12 cellular contexts compared by ENCODE assay signal in genomic region chr1:190474587-190475305, GRCh38. TPM values are rescaled to one million over a fixed set of nuclear protein-coding genes. Genes with fewer than 3 reads are reported as not detected.
DNase-seq lines count a peak whose midpoint lies in the region; ATAC-seq and TF ChIP-seq lines count a peak whose summit lies in the region.
"Had no signal": no experiment of that assay in that cellular context is flagged by ENCODE, and none has a peak within 500 bp of the region (broad histone marks: within the 10 kb centered on the region; RNA-seq: fewer than 3 reads in every experiment).

No MANE protein-coding gene starts in this region.

- H3K27ac ChIP-seq in left ventricle myocardium inferior (replicated peaks) (no peak overlapping the region), fibroblast of lung (ENCODE audit: insufficient read depth, low read length) (no peak overlapping the region), muscle layer of duodenum (ENCODE audit: low read length) (no peak overlapping the region), urinary bladder (ENCODE audit: low read depth) (no peak overlapping the region), mammary epithelial cell (ENCODE audit: insufficient read depth, low read depth, low read length) (no peak overlapping the region)
- H3K27ac ChIP-seq: SJCRH30, uterus had no signal

- BruUV-seq in mammary epithelial cell (replicated peaks; lab: Mats Ljungman, UMichigan) = no TSS peak

- in situ Hi-C loops in mammary epithelial cell (cut with MboI; ENCODE audit: low sequenced_read_pairs in 2 of 2) = no loop called here

- H4K20me1 ChIP-seq in fibroblast of lung (ENCODE audit: control insufficient read depth, extremely low read depth, insufficient read depth, low read length) (no peaks in the 10 kb centered on the region), mammary epithelial cell (ENCODE audit: insufficient read depth, low read length) (no peaks in the 10 kb centered on the region)

- CTCF ChIA-PET in mammary epithelial cell (lab: Charles Lee; ENCODE audit: low non-redundant PET) = no interaction called here

- H3K9me3 ChIP-seq in left ventricle myocardium inferior (replicated peaks) (no peaks in the 10 kb centered on the region), fibroblast of lung (ENCODE audit: control insufficient read depth, insufficient read depth, low read depth, low read length) (no peaks in the 10 kb centered on the region), muscle layer of duodenum (ENCODE audit: control insufficient read depth in 1 of 2, low read length in 2 of 2) (no peaks in the 10 kb centered on the region), mammary epithelial cell (replicated peaks; ENCODE audit: insufficient read depth, low read length) (no peaks in the 10 kb centered on the region)
- H3K9me3 ChIP-seq: SJCRH30, uterus had no signal

- TF ChIP-seq CTCF in left ventricle myocardium inferior (IDR thresholded peaks at IDR 0.05; ENCODE audit: borderline replicate concordance) (no peak), fibroblast of lung (conservative IDR thresholded peaks at IDR 0.05 in 1 of 2, IDR thresholded peaks at IDR 0.05 in 1 of 2; ENCODE audit: low read depth in 1 of 2, low read length in 2 of 2) (no peak), mammary epithelial cell (conservative IDR thresholded peaks at IDR 0.05 in 1 of 2, IDR thresholded peaks at IDR 0.05 in 1 of 2; ENCODE audit: extremely low read depth in 1 of 2, insufficient read depth in 1 of 2, low read depth in 1 of 2, low read length in 2 of 2) (no peak)

- dilution Hi-C loops in mammary epithelial cell (cut with HindIII; ENCODE audit: low sequenced_read_pairs) = no loop called here

- peak overlapping the region; percentile 19 for H3K4me3 ChIP-seq in left ventricle myocardium inferior
- peak overlapping the region; percentile 15 to 64 (median 36) for H3K4me3 ChIP-seq in fibroblast of lung (replicated peaks in 1 of 4; ENCODE audit: control extremely low read depth in 1 of 4, insufficient read depth in 1 of 4, low read depth in 3 of 4, low read length in 4 of 4)
- H3K4me3 ChIP-seq in muscle layer of duodenum (ENCODE audit: low read depth in 1 of 2, low read length in 2 of 2) = peak overlapping the region; percentile 26 to 40
- peak overlapping the region; percentile 13 for H3K4me3 ChIP-seq in urinary bladder (ENCODE audit: low read depth, low read length)
- H3K4me3 ChIP-seq in mammary epithelial cell (replicated peaks in 1 of 3; ENCODE audit: insufficient read depth in 1 of 3, low read depth in 2 of 3, low read length in 3 of 3) = no peak overlapping the region
- H3K4me3 ChIP-seq: SJCRH30, uterus had no signal

- H3K27me3 ChIP-seq in left ventricle myocardium inferior (ENCODE audit: low read depth) (peaks cover 67% of the 10 kb centered on the region), fibroblast of lung (ENCODE audit: control insufficient read depth, insufficient read depth, low read length) (no peaks in the 10 kb centered on the region), muscle layer of duodenum (ENCODE audit: low read depth, low read length) (peaks cover 15% of the 10 kb centered on the region), mammary epithelial cell (ENCODE audit: insufficient read depth, low read length) (peaks cover 30% of the 10 kb centered on the region)
- H3K27me3 ChIP-seq: SJCRH30 had no signal

- ATAC-seq in HG03280 (IDR thresholded peaks at IDR 0.05; ENCODE audit: unreplicated experiment) (no peak), HG03439 (IDR thresholded peaks at IDR 0.05; ENCODE audit: unreplicated experiment) (no peak)
- ATAC-seq: naive thymus-derived CD8-positive, alpha-beta T cell had no signal

- WGBS in urinary bladder = 11% methylated on average over 17 of the region's 17 CpGs
- WGBS in mammary epithelial cell (ENCODE audit: low coverage, missing lambda C conversion rate) = 13% methylated on average over 15 of the region's 17 CpGs

- H2AFZ ChIP-seq in fibroblast of lung (ENCODE audit: low read length) (peak overlapping the region; percentile 8), mammary epithelial cell (ENCODE audit: low read depth, low read length) (no peak overlapping the region)

- H3K4me1 ChIP-seq in left ventricle myocardium inferior (peaks cover 18% of the 10 kb centered on the region), fibroblast of lung (ENCODE audit: control insufficient read depth, extremely low read depth, insufficient read depth, low read length) (no peaks in the 10 kb centered on the region), muscle layer of duodenum (ENCODE audit: control insufficient read depth in 1 of 2, insufficient read depth in 2 of 2, low read length in 2 of 2) (peaks cover 0 to 20% of the 10 kb centered on the region in 2 donors), urinary bladder (ENCODE audit: insufficient read depth) (peaks cover 2% of the 10 kb centered on the region), mammary epithelial cell (ENCODE audit: insufficient read depth, low read length) (peaks cover 6% of the 10 kb centered on the region)
- H3K4me1 ChIP-seq: SJCRH30, uterus had no signal

- intact Hi-C loops in left ventricle myocardium inferior (cut with micrococcal nuclease) = no loop called here
- intact Hi-C loops in cardiac septum (cut with DNase I) = no loop called here
- intact Hi-C loops in mammary epithelial cell (cut with micrococcal nuclease) = no loop called here

- H3K9ac ChIP-seq in fibroblast of lung (ENCODE audit: insufficient read depth, low read length) = no peak overlapping the region
- no peak overlapping the region for H3K9ac ChIP-seq in mammary epithelial cell (ENCODE audit: insufficient read depth, low read length)

- no peaks in the 10 kb centered on the region for H3K36me3 ChIP-seq in left ventricle myocardium inferior
- H3K36me3 ChIP-seq in fibroblast of lung (ENCODE audit: control insufficient read depth, insufficient read depth, low read length) = no peaks in the 10 kb centered on the region
- no peaks in the 10 kb centered on the region for H3K36me3 ChIP-seq in muscle layer of duodenum (ENCODE audit: control insufficient read depth in 1 of 2, insufficient read depth in 2 of 2, low read length in 2 of 2)
- no peaks in the 10 kb centered on the region for H3K36me3 ChIP-seq in urinary bladder (ENCODE audit: insufficient read depth)
- H3K36me3 ChIP-seq in mammary epithelial cell (ENCODE audit: insufficient read depth, low read length) = no peaks in the 10 kb centered on the region
- H3K36me3 ChIP-seq: SJCRH30, uterus had no signal

- DNase-seq in left ventricle myocardium inferior (no peak), cardiac septum (ENCODE audit: low spot score) (no peak), fibroblast of lung (ENCODE audit: low read depth in 2 of 2) (peak; percentile 17 to 28), mammary epithelial cell (no peak)
- DNase-seq: naive thymus-derived CD8-positive, alpha-beta T cell; SJCRH30; uterus had no signal

- no peaks in the 10 kb centered on the region for H3K79me2 ChIP-seq in fibroblast of lung (ENCODE audit: control insufficient read depth, insufficient read depth, low read length)
- H3K79me2 ChIP-seq in mammary epithelial cell (ENCODE audit: insufficient read depth, low read length) = no peaks in the 10 kb centered on the region

- H3K4me2 ChIP-seq in fibroblast of lung (ENCODE audit: extremely low read depth, insufficient read depth, low read length) (peak overlapping the region; percentile 38), mammary epithelial cell (ENCODE audit: insufficient read depth, low read depth, low read length) (no peak overlapping the region)

RNA-seq across cellular contexts. Expression of gene BRINP3, which starts 2.9 kb away (rescaled TPM):
- total RNA-seq in left ventricle myocardium inferior = 5.4 TPM
- not detected for total RNA-seq in cardiac septum
- 7.2 and 18.8 TPM in 2 replicates for total RNA-seq in fibroblast of lung
- 0.26 and 1.0 TPM in 2 replicates for polyA plus RNA-seq in fibroblast of lung
- 0.21 and 0.68 TPM in 2 replicates for polyA plus RNA-seq in fibroblast of lung (2012)
- polyA minus RNA-seq in fibroblast of lung (ENCODE audit: low replicate concordance) = not detected in 2 replicates
- 10.8 TPM for total RNA-seq in urinary bladder
- polyA plus RNA-seq in urinary bladder = 1.2 TPM
- total RNA-seq in mammary epithelial cell = not detected
- not detected for polyA plus RNA-seq in mammary epithelial cell
- not detected for polyA minus RNA-seq in mammary epithelial cell
- total RNA-seq: HT-29; naive thymus-derived CD8-positive, alpha-beta T cell; SJCRH30 had no signal
- polyA plus RNA-seq: naive thymus-derived CD8-positive, alpha-beta T cell had no signal

Comparison
In these comparisons a context has a peak if more than half of its experiments do, and no peak if none do; other contexts are left out.
1. DNase-seq: peak in fibroblast of lung (2 of 2); none in left ventricle myocardium inferior (single experiment), cardiac septum (single experiment) and mammary epithelial cell (single experiment).
2. H3K4me3 ChIP-seq: peak in left ventricle myocardium inferior (single experiment), fibroblast of lung (4 of 4), muscle layer of duodenum (2 of 2) and urinary bladder (single experiment); none in mammary epithelial cell (0 of 3).